1 cellular context compared by ENCODE assay signal in genomic region chr11:134008593-134008992, GRCh38.
TF ChIP-seq lines count a peak whose summit lies in the region.

No MANE protein-coding gene starts in this region.

TF ChIP-seq in WTC11, 78 proteins besides CTCF, POLR2A, EP300 and RAD21 (continued from another document):
- TF ChIP-seq OVOL2 (CRISPR knock-in tag; IDR thresholded peaks at IDR 0.05; ENCODE audit: borderline replicate concordance) (no peak), GRHL2 (CRISPR knock-in tag; IDR thresholded peaks at IDR 0.05; ENCODE audit: insufficient replicate concordance, severe bottlenecking) (no peak), JAZF1 (CRISPR knock-in tag; IDR thresholded peaks at IDR 0.05) (no peak), PRDM15 (CRISPR knock-in tag; IDR thresholded peaks at IDR 0.05) (no peak), MAX (CRISPR knock-in tag; IDR thresholded peaks at IDR 0.05) (no peak), ZNF423 (CRISPR knock-in tag; IDR thresholded peaks at IDR 0.05) (no peak), ZNF219 (CRISPR knock-in tag; IDR thresholded peaks at IDR 0.05; ENCODE audit: borderline replicate concordance) (no peak), NFATC4 (CRISPR knock-in tag; IDR thresholded peaks at IDR 0.05) (no peak), HMGA2 (CRISPR knock-in tag; IDR thresholded peaks at IDR 0.05) (no peak), FOXP1 (CRISPR knock-in tag; IDR thresholded peaks at IDR 0.05; ENCODE audit: borderline replicate concordance) (no peak)
